Comparison of ENCODE assay signal across 11 cellular contexts in the genomic region with DNA sequence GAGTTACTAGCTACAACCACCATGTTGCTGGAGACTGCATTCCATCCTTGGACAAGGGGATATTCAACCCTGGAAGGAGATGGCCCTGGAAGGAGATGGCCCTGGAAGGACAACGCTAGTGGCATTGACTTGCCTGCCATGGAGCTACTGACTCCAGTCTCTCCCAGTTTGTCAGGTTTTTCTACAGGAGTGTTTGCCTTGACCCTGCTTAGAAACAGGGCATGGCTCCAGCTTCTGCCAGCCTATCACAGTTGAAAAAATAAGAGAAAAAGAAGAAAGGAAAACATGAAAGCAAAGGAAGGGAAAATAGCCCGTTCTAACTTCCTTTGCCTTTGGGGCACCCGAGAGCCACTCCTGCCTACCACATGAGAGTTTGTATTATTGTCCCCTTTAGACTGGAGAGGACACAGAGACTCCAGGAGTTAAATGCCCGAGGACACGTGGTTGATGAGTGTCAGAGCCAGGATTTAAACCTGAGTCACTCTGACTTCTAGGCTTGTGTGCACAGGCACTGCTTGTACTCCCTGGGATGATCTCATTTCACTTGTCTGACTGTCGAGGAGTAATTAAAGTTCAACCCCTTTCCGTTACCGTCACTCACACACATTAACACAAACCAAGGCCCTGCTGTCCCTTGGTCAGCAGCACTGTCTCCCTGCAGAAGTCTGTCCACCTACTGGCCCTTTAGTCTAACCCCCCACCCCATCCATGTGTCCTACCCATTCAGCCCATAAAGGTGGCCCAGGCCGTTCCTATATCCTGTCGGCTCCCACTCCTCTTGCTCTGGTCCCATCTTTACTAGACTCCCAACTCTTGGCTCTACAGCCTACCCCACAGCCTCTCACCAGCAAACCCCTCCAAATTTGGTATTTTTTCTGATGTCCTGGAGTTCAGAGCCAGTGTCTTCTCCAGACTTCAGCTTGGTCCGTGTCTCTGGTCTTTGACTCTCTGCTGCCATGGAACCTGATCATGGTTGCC. TPM values are rescaled to one million over a fixed set of nuclear protein-coding genes. Genes with fewer than 3 reads are reported as not detected.
A peak's percentile ranks its signal among the peaks of the same experiment; 100 is the strongest.
DNase-seq lines count a peak whose midpoint lies in the region; ATAC-seq and TF ChIP-seq lines count a peak whose summit lies in the region.
"Had no signal": no experiment of that assay in that cellular context is flagged by ENCODE, and none has a peak within 500 bp of the region (broad histone marks: within the 10 kb centered on the region; RNA-seq: fewer than 3 reads in every experiment).

No MANE protein-coding gene starts in this region.

- TF ChIP-seq POLR2A in heart left ventricle (IDR thresholded peaks at IDR 0.05): no peak

- H3K27me3 ChIP-seq in heart left ventricle: no peaks in the 10 kb centered on the region

- peak in 3 of 4 donors; percentile 22 to 71 (median 68) for ATAC-seq in heart left ventricle

- H3K9me3 ChIP-seq in heart left ventricle: no peaks in the 10 kb centered on the region

- no peaks in the 10 kb centered on the region for H3K36me3 Mint-ChIP-seq in brain

- H3K4me1 ChIP-seq in heart left ventricle: peaks cover 0 to 15% (median 3%) of the 10 kb centered on the region in 12 donors
- H3K4me1 ChIP-seq: parathyroid adenoma had no signal

- peaks cover 0 to 6% (median 2%) of the 10 kb centered on the region in 5 experiments for H3K9me3 Mint-ChIP-seq in brain
- H3K9me3 Mint-ChIP-seq: activated CD4-positive, alpha-beta memory T cell treated with anti-CD3 and anti-CD28 coated beads, Interleukin-2, amount 10 ng/mL, durations not matched to agents 7 days and 5 days had no signal

- H3K27ac ChIP-seq in heart left ventricle: no peak overlapping the region
- H3K27ac ChIP-seq: parathyroid adenoma had no signal

- no peak for TF ChIP-seq CTCF in heart left ventricle (IDR thresholded peaks at IDR 0.05)
- TF ChIP-seq CTCF in brain (conservative IDR thresholded peaks at IDR 0.05): no peak

- peaks cover 8% of the 10 kb centered on the region for H3K27me3 Mint-ChIP-seq in brain
- H3K27me3 Mint-ChIP-seq: activated CD4-positive, alpha-beta memory T cell treated with anti-CD3 and anti-CD28 coated beads, Interleukin-2, amount 10 ng/mL, durations not matched to agents 7 days and 5 days had no signal

- H3K36me3 ChIP-seq in heart left ventricle: no peaks in the 10 kb centered on the region

- H3K4me1 Mint-ChIP-seq in brain: peaks cover 34% of the 10 kb centered on the region

- WGBS in heart left ventricle, 4 donors: 84 to 88% (median 86%) methylated on average over 11 of the region's 11 CpGs

- no peak overlapping the region for H3K4me3 Mint-ChIP-seq in brain
- H3K4me3 Mint-ChIP-seq: activated CD4-positive, alpha-beta memory T cell treated with anti-CD3 and anti-CD28 coated beads, Interleukin-2, amount 10 ng/mL, durations not matched to agents 7 days and 5 days had no signal

- peak overlapping the region in 4 of 5 experiments; percentile 14 to 82 (median 50) for H3K27ac Mint-ChIP-seq in brain
- H3K27ac Mint-ChIP-seq: activated CD4-positive, alpha-beta memory T cell treated with anti-CD3 and anti-CD28 coated beads, Interleukin-2, amount 10 ng/mL, durations not matched to agents 7 days and 5 days had no signal

- intact Hi-C loops in heart left ventricle (cut with DNase I) (no loop called here), cardiac septum (cut with DNase I) (no loop called here)

- no peak overlapping the region for H3K4me3 ChIP-seq in heart left ventricle

- no peak for DNase-seq in heart left ventricle
- no peak for DNase-seq in cardiac septum (ENCODE audit: low spot score)
- peak; percentile 62 for DNase-seq in left kidney (ENCODE audit: low read depth, low spot score)
- no peak for DNase-seq in germinal center (ENCODE audit: low spot score)
- no peak for DNase-seq in 8988T
- no peak for DNase-seq in NCI-H345 treated with DMSO at 0.1 percent for 48 hours (lab: John Stamatoyannopoulos, UW; ENCODE audit: unreplicated experiment)
- DNase-seq in activated CD8-positive, alpha-beta memory T cell treated with anti-CD3 and anti-CD28 coated beads for 24 hours: no peak
- DNase-seq: activated CD4-positive, alpha-beta memory T cell treated with anti-CD3 and anti-CD28 coated beads, Interleukin-2, amount 10 ng/mL, durations not matched to agents 7 days and 5 days; effector CD4-positive, alpha-beta T cell had no signal

RNA-seq across cellular contexts. Expression of a gene that starts 46.1 kb away (rescaled TPM):
- total RNA-seq in heart left ventricle (not detected), cardiac septum (0.05 TPM)
- polyA plus RNA-seq in heart left ventricle (under 1 TPM in 1 of 2 donors, not detected in 1; 0.04 TPM), brain (ENCODE audit: insufficient read depth, low read depth, low replicate concordance) (0.24 TPM)

RNA-seq across cellular contexts. Expression of a gene that starts 52.2 kb away (rescaled TPM):
- total RNA-seq in heart left ventricle (1 to 10 TPM in 7 of 9 donors, under 1 TPM in 2; 0.65 to 8.4 (median 2.3) TPM), cardiac septum (1.7 TPM)
- polyA plus RNA-seq in heart left ventricle (1 to 10 TPM in 1 of 2 donors, under 1 TPM in 1; 0.65 to 1.3 TPM), brain (ENCODE audit: insufficient read depth, low read depth, low replicate concordance) (0.20 TPM)

RNA-seq across cellular contexts. Expression of a gene that starts 52.7 kb away (rescaled TPM):
- 10 to 100 TPM; 29.7 to 70.1 (median 39.4) TPM for total RNA-seq in heart left ventricle
- 10 to 100 TPM in 1 of 2 donors, 1 to 10 TPM in 1; 9.8 to 12.3 TPM for polyA plus RNA-seq in heart left ventricle
- 35.2 TPM for total RNA-seq in cardiac septum
- 2.4 TPM for polyA plus RNA-seq in brain (ENCODE audit: insufficient read depth, low read depth, low replicate concordance)
